In genomic region chr3:26280517-26280916, GRCh38 we compare ENCODE assay signal across 23 cellular contexts.
DNase-seq lines count a peak whose midpoint lies in the region; ATAC-seq and TF ChIP-seq lines count a peak whose summit lies in the region.
"Had no signal": no experiment of that assay in that cellular context is flagged by ENCODE, and none has a peak within 500 bp of the region (broad histone marks: within the 10 kb centered on the region; RNA-seq: fewer than 3 reads in every experiment).

No MANE protein-coding gene starts in this region.

- no peak overlapping the region for H3K27ac ChIP-seq in left ventricle myocardium inferior (replicated peaks)
- H3K27ac ChIP-seq: coronary artery, SJSA1, spleen had no signal

- TF ChIP-seq CTCF in left ventricle myocardium inferior (IDR thresholded peaks at IDR 0.05; ENCODE audit: borderline replicate concordance) (peak; percentile 25), CD14-positive monocyte (IDR thresholded peaks at IDR 0.05) (no peak)

- no peaks in the 10 kb centered on the region for H3K27me3 ChIP-seq in left ventricle myocardium inferior (ENCODE audit: low read depth)
- H3K27me3 ChIP-seq: SJSA1, spleen had no signal

- ATAC-seq in left ventricle myocardium superior, result no peak
- no peak for ATAC-seq in GM18861 (IDR thresholded peaks at IDR 0.05; ENCODE audit: unreplicated experiment)
- ATAC-seq: K562, mucosa of descending colon, Panc1 had no signal

- intact Hi-C loops in left ventricle myocardium inferior (cut with micrococcal nuclease), result no loop called here
- intact Hi-C loops in left ventricle myocardium superior (cut with micrococcal nuclease), result no loop called here
- intact Hi-C loops in CD14-positive monocyte (cut with micrococcal nuclease), result no loop called here

- H3K36me3 ChIP-seq in left ventricle myocardium inferior, result no peaks in the 10 kb centered on the region
- H3K36me3 ChIP-seq: SJSA1, spleen had no signal

- in situ Hi-C loops in SK-MEL-5 (cut with HindIII; ENCODE audit: low pct_unique_long_range_greater_than_20kb, low sequenced_read_pairs), result no loop called here

- no peak overlapping the region for H3K4me3 ChIP-seq in left ventricle myocardium inferior
- H3K4me3 ChIP-seq: coronary artery, K562, mucosa of descending colon, SJSA1, spleen had no signal

- H3K27me3 Mint-ChIP-seq in CD14-positive monocyte (ENCODE audit: low read depth in 3 of 3), result no peaks in the 10 kb centered on the region
- H3K27me3 Mint-ChIP-seq: activated naive CD8-positive, alpha-beta T cell treated with anti-CD3 and anti-CD28 coated beads, Interleukin-2, amount 10 ng/mL, durations not matched to agents 7 days and 5 days; brain; CD4-positive, alpha-beta memory T cell had no signal

- no peaks in the 10 kb centered on the region for H3K36me3 Mint-ChIP-seq in CD14-positive monocyte
- H3K36me3 Mint-ChIP-seq: activated naive CD8-positive, alpha-beta T cell treated with anti-CD3 and anti-CD28 coated beads, Interleukin-2, amount 10 ng/mL, durations not matched to agents 7 days and 5 days had no signal

- no peak for DNase-seq in left ventricle myocardium inferior
- no peak for DNase-seq in left ventricle myocardium superior
- DNase-seq in SK-MEL-5 (ENCODE audit: low read depth, low spot score), result peak; percentile 9
- peak; percentile 7 for DNase-seq in iPS DF 4.7 (ENCODE audit: extremely low read depth, low spot score)
- DNase-seq in NOMO-1 treated with dmso at 0.1 percent for 144 hours (lab: John Stamatoyannopoulos, UW; ENCODE audit: unreplicated experiment), result no peak
- DNase-seq in CD14-positive monocyte (ENCODE audit: low spot score), result no peak
- no peak for DNase-seq in T1000 (lab: John Stamatoyannopoulos, UW)
- DNase-seq: activated CD4-positive, CD25-positive, alpha-beta regulatory T cell treated with anti-CD3 and anti-CD28 coated beads, Interleukin-2, amount 50 U/mL, for 72 hours; activated naive CD8-positive, alpha-beta T cell treated with anti-CD3 and anti-CD28 coated beads, Interleukin-2, amount 10 ng/mL, durations not matched to agents 7 days and 5 days; CD4-positive, alpha-beta memory T cell; DMS79; mucosa of descending colon; NCI-H1105 treated with DMSO at 0.1 percent for 48 hours; NCI-H526; spleen had no signal

- H3K4me1 Mint-ChIP-seq in CD14-positive monocyte, result no peaks in the 10 kb centered on the region
- H3K4me1 Mint-ChIP-seq: activated naive CD8-positive, alpha-beta T cell treated with anti-CD3 and anti-CD28 coated beads, Interleukin-2, amount 10 ng/mL, durations not matched to agents 7 days and 5 days; brain; CD4-positive, alpha-beta memory T cell had no signal

- peaks cover 32% of the 10 kb centered on the region for H3K9me3 ChIP-seq in left ventricle myocardium inferior (replicated peaks)
- H3K9me3 ChIP-seq: SJSA1 had no signal

- H3K4me3 Mint-ChIP-seq in CD14-positive monocyte, result no peak overlapping the region
- H3K4me3 Mint-ChIP-seq: activated naive CD8-positive, alpha-beta T cell treated with anti-CD3 and anti-CD28 coated beads, Interleukin-2, amount 10 ng/mL, durations not matched to agents 7 days and 5 days; brain; CD4-positive, alpha-beta memory T cell; T-helper 2 cell treated with Interferon-gamma antibody and Interleukin-4, amounts not matched to agents 5 μg/mL and 100 μg/mL, for 36 hours had no signal

- H3K27ac Mint-ChIP-seq in CD14-positive monocyte, result no peak overlapping the region
- H3K27ac Mint-ChIP-seq: activated naive CD8-positive, alpha-beta T cell treated with anti-CD3 and anti-CD28 coated beads, Interleukin-2, amount 10 ng/mL, durations not matched to agents 7 days and 5 days; activated T-helper 2 cell treated with anti-CD3 and anti-CD28 coated beads, Interferon-gamma antibody, Interleukin-2, Interleukin-4, amounts not matched to agents 10 μg/mL and 5 μg/mL and 100 μg/mL, durations not matched to agents 14 hours and 24 hours and 36 hours; brain; CD4-positive, alpha-beta memory T cell; T-helper 2 cell treated with Interferon-gamma antibody and Interleukin-4, amounts not matched to agents 5 μg/mL and 100 μg/mL, for 36 hours had no signal

- peaks cover 6% of the 10 kb centered on the region for H3K4me1 ChIP-seq in left ventricle myocardium inferior
- H3K4me1 ChIP-seq: SJSA1, spleen had no signal

- peaks cover 11 to 39% (median 20%) of the 10 kb centered on the region in 7 donors for H3K9me3 Mint-ChIP-seq in CD14-positive monocyte

Comparison
In these comparisons a context has a peak if more than half of its experiments do, and no peak if none do; other contexts are left out.
1. DNase-seq: peak in SK-MEL-5 (single experiment) and iPS DF 4.7 (single experiment); none in left ventricle myocardium inferior (single experiment), left ventricle myocardium superior (single experiment), NOMO-1 treated with dmso at 0.1 percent for 144 hours (single experiment), CD14-positive monocyte (single experiment) and T1000 (single experiment).